Comparison of ENCODE assay signal across 12 cellular contexts in genomic region chr1:201499795-201500669, GRCh38. TPM values are rescaled to one million over a fixed set of nuclear protein-coding genes. Genes with fewer than 3 reads are reported as not detected.
DNase-seq lines count a peak whose midpoint lies in the region; TF ChIP-seq lines count a peak whose summit lies in the region.
"Had no signal": no experiment of that assay in that cellular context is flagged by ENCODE, and none has a peak within 500 bp of the region (broad histone marks: within the 10 kb centered on the region; RNA-seq: fewer than 3 reads in every experiment).

No MANE protein-coding gene starts in this region.

- H3K9me3 ChIP-seq in GM23248 (ENCODE audit: low read depth) (no peaks in the 10 kb centered on the region), mammary epithelial cell (replicated peaks; ENCODE audit: insufficient read depth, low read length) (no peaks in the 10 kb centered on the region), iPS-18a (ENCODE audit: control insufficient read depth, low read depth, low read length) (no peaks in the 10 kb centered on the region)

- no TSS peak for BruUV-seq in mammary epithelial cell (replicated peaks; lab: Mats Ljungman, UMichigan)

- no peak overlapping the region for H3K27ac Mint-ChIP-seq in activated CD4-positive, alpha-beta memory T cell treated with anti-CD3 and anti-CD28 coated beads for 36 hours
- H3K27ac Mint-ChIP-seq: activated T-helper 17 cell treated with anti-CD3 and anti-CD28 coated beads, Interleukin-2, amount 50 U/mL, for 72 hours; B cell; T-helper 1 cell treated with Interleukin-12 subunit alpha and Interleukin-12 subunit beta and Interleukin-4 antibody, amounts not matched to agents 30 μg/mL and 1 μg/mL, for 36 hours had no signal

- intact Hi-C loops in mammary epithelial cell (cut with micrococcal nuclease): loop anchor here (10.0 kb wide), 1 partner anchor 215 kb away; the partner anchor contains the start of gene PKP1
- intact Hi-C loops in activated CD4-positive, alpha-beta memory T cell treated with anti-CD3 and anti-CD28 coated beads for 36 hours (cut with micrococcal nuclease): no loop called here

- no peaks in the 10 kb centered on the region for H3K27me3 Mint-ChIP-seq in activated CD4-positive, alpha-beta memory T cell treated with anti-CD3 and anti-CD28 coated beads for 36 hours
- H3K27me3 Mint-ChIP-seq: activated T-helper 17 cell treated with anti-CD3 and anti-CD28 coated beads, Interleukin-2, amount 50 U/mL, for 72 hours; B cell had no signal

- H3K4me1 ChIP-seq in GM23248 (ENCODE audit: insufficient read depth) (peaks cover 69% of the 10 kb centered on the region), mammary epithelial cell (ENCODE audit: insufficient read depth, low read length) (peaks cover 80% of the 10 kb centered on the region), iPS-18a (ENCODE audit: control insufficient read depth, low read depth, low read length) (peaks cover 28% of the 10 kb centered on the region)

- dilution Hi-C loops in mammary epithelial cell (cut with HindIII; ENCODE audit: low sequenced_read_pairs): no loop called here

- H2AFZ ChIP-seq in GM23248 (no peak overlapping the region), mammary epithelial cell (ENCODE audit: low read depth, low read length) (no peak overlapping the region)

- WGBS in GM23248 (ENCODE audit: low coverage in 1 of 2, low lambda C conversion rate in 2 of 2, missing lambda C conversion rate in 2 of 2), 2 experiments: 74 to 78% methylated on average over 8 of the region's 8 CpGs
- WGBS in mammary epithelial cell (ENCODE audit: low coverage, missing lambda C conversion rate): 37% methylated on average over 4 of the region's 8 CpGs

- no peaks in the 10 kb centered on the region for H4K20me1 ChIP-seq in GM23248 (ENCODE audit: insufficient read depth)
- no peaks in the 10 kb centered on the region for H4K20me1 ChIP-seq in mammary epithelial cell (ENCODE audit: insufficient read depth, low read length)

- H3K4me3 ChIP-seq in GM23248 (no peak overlapping the region), mammary epithelial cell (replicated peaks in 1 of 3; ENCODE audit: insufficient read depth in 1 of 3, low read depth in 2 of 3, low read length in 3 of 3) (no peak overlapping the region), iPS-18a (ENCODE audit: low read length) (no peak overlapping the region)

- no peak for TF ChIP-seq CTCF in mammary epithelial cell (conservative IDR thresholded peaks at IDR 0.05 in 1 of 2, IDR thresholded peaks at IDR 0.05 in 1 of 2; ENCODE audit: extremely low read depth in 1 of 2, insufficient read depth in 1 of 2, low read depth in 1 of 2, low read length in 2 of 2)

- peaks cover 97% of the 10 kb centered on the region for H3K79me2 ChIP-seq in GM23248 (ENCODE audit: insufficient read depth)
- H3K79me2 ChIP-seq in mammary epithelial cell (ENCODE audit: insufficient read depth, low read length): peaks cover 94% of the 10 kb centered on the region

- no peak overlapping the region for H3K9ac ChIP-seq in GM23248
- H3K9ac ChIP-seq in mammary epithelial cell (ENCODE audit: insufficient read depth, low read length): no peak overlapping the region
- H3K9ac ChIP-seq in iPS-18a (ENCODE audit: low read length): peak overlapping the region; percentile 20

- peaks cover 54% of the 10 kb centered on the region for H3F3A ChIP-seq in GM23248 (ENCODE audit: insufficient read depth)

- in situ Hi-C loops in GM23248 (cut with MboI): no loop called here
- in situ Hi-C loops in mammary epithelial cell (cut with MboI; ENCODE audit: low sequenced_read_pairs in 2 of 2): no loop called here

- CTCF ChIA-PET in mammary epithelial cell (lab: Charles Lee; ENCODE audit: low non-redundant PET): no interaction called here
- CTCF ChIA-PET in activated CD4-positive, alpha-beta memory T cell treated with anti-CD3 and anti-CD28 coated beads for 36 hours (lab: Charles Lee): interaction anchor here (1.1 to 13.7 kb wide), 4 partner anchors 14 to 65 kb away, joined by 3 to 143 read pairs (median 14); no protein-coding TSS in a partner anchor

- peak overlapping the region; percentile 10 for H3K4me2 ChIP-seq in GM23248 (ENCODE audit: unreplicated experiment)
- H3K4me2 ChIP-seq in mammary epithelial cell (ENCODE audit: insufficient read depth, low read depth, low read length): peak overlapping the region; percentile 19

- H3K4me1 Mint-ChIP-seq in activated CD4-positive, alpha-beta memory T cell treated with anti-CD3 and anti-CD28 coated beads for 36 hours (ENCODE audit: low read depth): peaks cover 13% of the 10 kb centered on the region

- POLR2A ChIA-PET in activated CD4-positive, alpha-beta memory T cell treated with anti-CD3 and anti-CD28 coated beads for 36 hours (lab: Charles Lee): interaction anchor here (1.0 kb wide), 1 partner anchor 13 kb away, joined by 3 read pairs; no protein-coding TSS in a partner anchor

- peak; percentile 14 for DNase-seq in GM23248
- DNase-seq in mammary epithelial cell: no peak
- peak; percentile 96 for DNase-seq in putamen (ENCODE audit: low spot score)
- DNase-seq in activated CD4-positive, alpha-beta memory T cell treated with anti-CD3 and anti-CD28 coated beads for 36 hours: no peak
- DNase-seq in activated CD8-positive, alpha-beta memory T cell treated with anti-CD3 and anti-CD28 coated beads, Interleukin-2, amount 50 U/mL, for 4 hours: no peak
- DNase-seq in A172 (ENCODE audit: low spot score): no peak
- DNase-seq in NOMO-1 treated with DMSO at 0.1 percent for 48 hours (lab: John Stamatoyannopoulos, UW; ENCODE audit: unreplicated experiment): no peak
- DNase-seq: NCI-H446 treated with DMSO at 0.1 percent for 48 hours had no signal

- no peaks in the 10 kb centered on the region for H3K36me3 Mint-ChIP-seq in activated CD4-positive, alpha-beta memory T cell treated with anti-CD3 and anti-CD28 coated beads for 36 hours

- H3K9me3 Mint-ChIP-seq in activated CD4-positive, alpha-beta memory T cell treated with anti-CD3 and anti-CD28 coated beads for 36 hours: no peaks in the 10 kb centered on the region
- H3K9me3 Mint-ChIP-seq: activated T-helper 17 cell treated with anti-CD3 and anti-CD28 coated beads, Interleukin-2, amount 50 U/mL, for 72 hours; T-helper 1 cell treated with Interleukin-12 subunit alpha and Interleukin-12 subunit beta and Interleukin-4 antibody, amounts not matched to agents 30 μg/mL and 1 μg/mL, for 36 hours had no signal

- H3K27ac ChIP-seq in GM23248: peak overlapping the region; percentile 56; the same call in 1 of the 2 replicates
- no peak overlapping the region for H3K27ac ChIP-seq in mammary epithelial cell (ENCODE audit: insufficient read depth, low read depth, low read length)
- no peak overlapping the region for H3K27ac ChIP-seq in iPS-18a (ENCODE audit: low read length)

- no peaks in the 10 kb centered on the region for H3K9me2 ChIP-seq in GM23248 (ENCODE audit: insufficient read depth)

- H3K27me3 ChIP-seq in GM23248 (replicated peaks; ENCODE audit: insufficient read depth) (no peaks in the 10 kb centered on the region), mammary epithelial cell (ENCODE audit: insufficient read depth, low read length) (no peaks in the 10 kb centered on the region), iPS-18a (ENCODE audit: control insufficient read depth, insufficient read depth, low read length) (no peaks in the 10 kb centered on the region)

- H3K36me3 ChIP-seq in GM23248 (ENCODE audit: low read depth) (peaks cover 13% of the 10 kb centered on the region), mammary epithelial cell (ENCODE audit: insufficient read depth, low read length) (no peaks in the 10 kb centered on the region), iPS-18a (ENCODE audit: control insufficient read depth, low read depth, low read length) (no peaks in the 10 kb centered on the region)

- H3K4me3 Mint-ChIP-seq in activated CD4-positive, alpha-beta memory T cell treated with anti-CD3 and anti-CD28 coated beads for 36 hours: no peak overlapping the region
- H3K4me3 Mint-ChIP-seq: activated T-helper 17 cell treated with anti-CD3 and anti-CD28 coated beads, Interleukin-2, amount 50 U/mL, for 72 hours; B cell; T-helper 1 cell treated with Interleukin-12 subunit alpha and Interleukin-12 subunit beta and Interleukin-4 antibody, amounts not matched to agents 30 μg/mL and 1 μg/mL, for 36 hours had no signal

RNA-seq across cellular contexts. Expression of gene CSRP1, which starts 6.9 kb away (rescaled TPM):
- total RNA-seq in GM23248 (2014; rRNA removed; shearing (Covaris generic)): 1,160 and 1,256 TPM in 2 replicates
- polyA plus RNA-seq in GM23248 (2016; fragmentation: Nextera tagmentation; extraction: Ambion mirVana) (510 and 529 TPM in 2 replicates), mammary epithelial cell (231 TPM)
- 100 to 1,000 TPM; 145 to 609 TPM for total RNA-seq in mammary epithelial cell
- polyA minus RNA-seq in mammary epithelial cell: 209 TPM
- total RNA-seq in activated CD4-positive, alpha-beta memory T cell treated with anti-CD3 and anti-CD28 coated beads for 36 hours: 10 to 100 TPM; 48.4 to 51.8 TPM
- 573 and 611 TPM in 2 replicates for total RNA-seq in A172 (2014; rRNA removed; shearing (Covaris generic))

RNA-seq across cellular contexts. Expression of gene PHLDA3, which starts 31.0 kb away (rescaled TPM):
- total RNA-seq in GM23248 (2014; rRNA removed; shearing (Covaris generic)): 148 and 162 TPM in 2 replicates
- 112 and 117 TPM in 2 replicates for polyA plus RNA-seq in GM23248 (2016; fragmentation: Nextera tagmentation; extraction: Ambion mirVana)
- 100 to 1,000 TPM; 132 to 205 TPM for total RNA-seq in mammary epithelial cell
- polyA plus RNA-seq in mammary epithelial cell: 96.4 TPM
- 27.0 TPM for polyA minus RNA-seq in mammary epithelial cell
- 1 to 10 TPM; 3.4 to 4.1 TPM for total RNA-seq in activated CD4-positive, alpha-beta memory T cell treated with anti-CD3 and anti-CD28 coated beads for 36 hours
- total RNA-seq in A172 (2014; rRNA removed; shearing (Covaris generic)): 96.2 and 133 TPM in 2 replicates

RNA-seq across cellular contexts. Expression of gene NAV1, which starts 38.9 kb away (rescaled TPM):
- total RNA-seq in GM23248 (2014; rRNA removed; shearing (Covaris generic)): 79.0 and 81.8 TPM in 2 replicates
- polyA plus RNA-seq in GM23248 (2016; fragmentation: Nextera tagmentation; extraction: Ambion mirVana) (74.7 and 75.6 TPM in 2 replicates), mammary epithelial cell (48.9 TPM)
- 10 to 100 TPM; 24.3 to 94.2 TPM for total RNA-seq in mammary epithelial cell
- 177 TPM for polyA minus RNA-seq in mammary epithelial cell
- total RNA-seq in activated CD4-positive, alpha-beta memory T cell treated with anti-CD3 and anti-CD28 coated beads for 36 hours: 1 to 10 TPM; 2.2 to 2.6 TPM
- total RNA-seq in A172 (2014; rRNA removed; shearing (Covaris generic)): 29.7 and 40.3 TPM in 2 replicates

Comparison
In these comparisons a context has a peak if more than half of its experiments do, and no peak if none do; other contexts are left out.
1. DNase-seq: peak in GM23248 (single experiment) and putamen (single experiment); none in mammary epithelial cell (single experiment), activated CD4-positive, alpha-beta memory T cell treated with anti-CD3 and anti-CD28 coated beads for 36 hours (single experiment), activated CD8-positive, alpha-beta memory T cell treated with anti-CD3 and anti-CD28 coated beads, Interleukin-2, amount 50 U/mL, for 4 hours (single experiment), A172 (single experiment) and NOMO-1 treated with DMSO at 0.1 percent for 48 hours (single experiment).
2. RNA of gene PHLDA3, which starts 31.0 kb away (total RNA-seq): 132 to 205 TPM in mammary epithelial cell, 148 to 162 TPM in GM23248 and 96.2 to 133 TPM in A172; 3.4 to 4.1 TPM in activated CD4-positive, alpha-beta memory T cell treated with anti-CD3 and anti-CD28 coated beads for 36 hours; every median in the first group is over 10 times any median in the second.